In the genomic region with DNA sequence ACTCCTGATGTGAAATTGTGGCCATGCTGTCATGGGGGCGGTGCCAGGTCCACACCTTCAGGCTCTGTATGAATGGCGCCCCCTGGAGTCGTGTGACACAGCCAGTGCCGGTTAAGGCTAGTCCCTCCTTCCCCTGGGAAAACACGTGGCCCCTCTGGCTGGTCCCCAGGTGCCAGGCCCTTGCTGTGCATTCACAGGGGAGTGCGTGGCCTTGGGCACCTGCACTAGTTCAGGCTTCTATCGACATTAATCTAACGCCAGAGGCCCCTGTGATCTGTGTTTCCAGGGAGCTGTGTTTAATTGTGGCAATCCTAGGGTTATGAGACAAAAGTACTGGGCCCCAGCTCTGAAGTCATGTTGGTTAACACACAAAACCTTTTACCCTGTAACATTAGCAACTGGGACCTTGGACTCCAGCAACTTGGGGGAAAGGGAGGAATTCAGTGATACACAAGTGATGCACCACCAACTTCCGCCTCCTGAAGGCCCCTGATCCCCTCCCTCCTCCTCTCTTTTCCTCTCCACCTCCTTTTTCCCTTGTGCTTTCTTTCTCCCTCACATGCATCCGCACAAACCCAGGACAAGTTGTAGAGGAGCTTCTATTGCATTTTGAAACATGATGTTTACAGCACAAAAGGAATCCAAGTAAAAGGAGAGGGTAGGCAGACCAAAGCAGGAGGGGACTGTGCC, we compare ENCODE assay signal across 8 cellular contexts.
A peak's percentile ranks its signal among the peaks of the same experiment; 100 is the strongest.
DNase-seq lines count a peak whose midpoint lies in the region; ATAC-seq and TF ChIP-seq lines count a peak whose summit lies in the region.

No MANE protein-coding gene starts in this region.

- peaks cover 40% of the 10 kb centered on the region for H3K4me1 Mint-ChIP-seq in WTC11

- peak; percentile 84 for TF ChIP-seq CTCF in GM12874 (IDR thresholded peaks at IDR 0.05; ENCODE audit: insufficient read depth, low read depth, low read length)
- peak; percentile 64 for TF ChIP-seq CTCF in WTC11 (IDR thresholded peaks at IDR 0.05)
- peak; percentile 60 for TF ChIP-seq CTCF in cardiac fibroblast (IDR thresholded peaks at IDR 0.05; ENCODE audit: low read depth, low read length)

- H3K27ac Mint-ChIP-seq in WTC11, result no peak overlapping the region; the same call in 1 of the 2 replicates

- CTCF ChIA-PET in WTC11 (lab: Charles Lee), result interaction anchor here (0.6 to 3.1 kb wide), 18 partner anchors 12 to 542 kb away, joined by 3 to 9 read pairs (median 3); no protein-coding TSS in a partner anchor

- no peaks in the 10 kb centered on the region for H3K27me3 Mint-ChIP-seq in WTC11 (ENCODE audit: low read depth)

- peaks cover 11% of the 10 kb centered on the region for H3K36me3 Mint-ChIP-seq in WTC11

- no peak overlapping the region for H3K4me3 ChIP-seq in cardiac fibroblast (replicated peaks in 1 of 2; ENCODE audit: low read depth in 2 of 2, low read length in 2 of 2)

- intact Hi-C loops in left colon (cut with DNase I, micrococcal nuclease), result loop anchor here in 1 of 2 donors (5.0 kb wide), 1 partner anchor 562 kb away; no protein-coding TSS in a partner anchor

- POLR2A ChIA-PET in WTC11 (lab: Charles Lee), result no interaction called here

- ATAC-seq in HG03097 (IDR thresholded peaks at IDR 0.05; ENCODE audit: low FRiP score, unreplicated experiment) (peak; percentile 48), WTC11 (peak; percentile 86), left colon (peak; percentile 65), GM18519 (IDR thresholded peaks at IDR 0.05; ENCODE audit: low FRiP score, unreplicated experiment) (no peak)

- no peak overlapping the region for H3K4me3 Mint-ChIP-seq in WTC11

- DNase-seq in NCI-H2196 treated with DMSO at 0.1 percent for 48 hours (lab: John Stamatoyannopoulos, UW; ENCODE audit: unreplicated experiment), result peak; percentile 88
- peak; percentile 89 for DNase-seq in WTC11 (ENCODE audit: low spot score)
- DNase-seq in cardiac fibroblast (ENCODE audit: low read depth in 2 of 2), result peak; percentile 68 to 75
- DNase-seq in left colon, result peak; percentile 93 to 97
- peak; percentile 34 to 83 (median 61) for DNase-seq in stimulated activated CD4-positive, alpha-beta T cell treated with anti-CD3 and anti-CD28 coated beads, TNF-alpha, amount 100 ng/mL, for 24 hours (ENCODE audit: low read depth in 3 of 3)

- no peaks in the 10 kb centered on the region for H3K9me3 Mint-ChIP-seq in WTC11

TF ChIP-seq in WTC11, 78 proteins besides CTCF, POLR2A, EP300 and RAD21 (continues in another document):
- TF ChIP-seq, protein P1, sequence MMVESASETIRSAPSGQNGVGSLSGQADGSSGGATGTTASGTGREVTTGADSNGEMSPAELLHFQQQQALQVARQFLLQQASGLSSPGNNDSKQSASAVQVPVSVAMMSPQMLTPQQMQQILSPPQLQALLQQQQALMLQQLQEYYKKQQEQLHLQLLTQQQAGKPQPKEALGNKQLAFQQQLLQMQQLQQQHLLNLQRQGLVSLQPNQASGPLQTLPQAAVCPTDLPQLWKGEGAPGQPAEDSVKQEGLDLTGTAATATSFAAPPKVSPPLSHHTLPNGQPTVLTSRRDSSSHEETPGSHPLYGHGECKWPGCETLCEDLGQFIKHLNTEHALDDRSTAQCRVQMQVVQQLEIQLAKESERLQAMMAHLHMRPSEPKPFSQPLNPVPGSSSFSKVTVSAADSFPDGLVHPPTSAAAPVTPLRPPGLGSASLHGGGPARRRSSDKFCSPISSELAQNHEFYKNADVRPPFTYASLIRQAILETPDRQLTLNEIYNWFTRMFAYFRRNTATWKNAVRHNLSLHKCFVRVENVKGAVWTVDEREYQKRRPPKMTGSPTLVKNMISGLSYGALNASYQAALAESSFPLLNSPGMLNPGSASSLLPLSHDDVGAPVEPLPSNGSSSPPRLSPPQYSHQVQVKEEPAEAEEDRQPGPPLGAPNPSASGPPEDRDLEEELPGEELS (CRISPR knock-in tag; IDR thresholded peaks at IDR 0.05), result no peak
- TF ChIP-seq EMX1 (CRISPR knock-in tag; IDR thresholded peaks at IDR 0.05) (no peak), TP53 (CRISPR knock-in tag; IDR thresholded peaks at IDR 0.05) (no peak), NFYB (CRISPR knock-in tag; conservative IDR thresholded peaks at IDR 0.05; ENCODE audit: low read depth) (no peak), NR1H2 (CRISPR knock-in tag; IDR thresholded peaks at IDR 0.05) (no peak), FOXJ3 (CRISPR knock-in tag; IDR thresholded peaks at IDR 0.05; ENCODE audit: borderline replicate concordance) (no peak), MXD4 (CRISPR knock-in tag; IDR thresholded peaks at IDR 0.05; ENCODE audit: borderline replicate concordance) (no peak), ZNF423 (CRISPR knock-in tag; IDR thresholded peaks at IDR 0.05) (peak; percentile 32; the same call in 1 of the 2 replicates), ZNF219 (CRISPR knock-in tag; IDR thresholded peaks at IDR 0.05; ENCODE audit: borderline replicate concordance) (no peak)
- TF ChIP-seq, protein P2, sequence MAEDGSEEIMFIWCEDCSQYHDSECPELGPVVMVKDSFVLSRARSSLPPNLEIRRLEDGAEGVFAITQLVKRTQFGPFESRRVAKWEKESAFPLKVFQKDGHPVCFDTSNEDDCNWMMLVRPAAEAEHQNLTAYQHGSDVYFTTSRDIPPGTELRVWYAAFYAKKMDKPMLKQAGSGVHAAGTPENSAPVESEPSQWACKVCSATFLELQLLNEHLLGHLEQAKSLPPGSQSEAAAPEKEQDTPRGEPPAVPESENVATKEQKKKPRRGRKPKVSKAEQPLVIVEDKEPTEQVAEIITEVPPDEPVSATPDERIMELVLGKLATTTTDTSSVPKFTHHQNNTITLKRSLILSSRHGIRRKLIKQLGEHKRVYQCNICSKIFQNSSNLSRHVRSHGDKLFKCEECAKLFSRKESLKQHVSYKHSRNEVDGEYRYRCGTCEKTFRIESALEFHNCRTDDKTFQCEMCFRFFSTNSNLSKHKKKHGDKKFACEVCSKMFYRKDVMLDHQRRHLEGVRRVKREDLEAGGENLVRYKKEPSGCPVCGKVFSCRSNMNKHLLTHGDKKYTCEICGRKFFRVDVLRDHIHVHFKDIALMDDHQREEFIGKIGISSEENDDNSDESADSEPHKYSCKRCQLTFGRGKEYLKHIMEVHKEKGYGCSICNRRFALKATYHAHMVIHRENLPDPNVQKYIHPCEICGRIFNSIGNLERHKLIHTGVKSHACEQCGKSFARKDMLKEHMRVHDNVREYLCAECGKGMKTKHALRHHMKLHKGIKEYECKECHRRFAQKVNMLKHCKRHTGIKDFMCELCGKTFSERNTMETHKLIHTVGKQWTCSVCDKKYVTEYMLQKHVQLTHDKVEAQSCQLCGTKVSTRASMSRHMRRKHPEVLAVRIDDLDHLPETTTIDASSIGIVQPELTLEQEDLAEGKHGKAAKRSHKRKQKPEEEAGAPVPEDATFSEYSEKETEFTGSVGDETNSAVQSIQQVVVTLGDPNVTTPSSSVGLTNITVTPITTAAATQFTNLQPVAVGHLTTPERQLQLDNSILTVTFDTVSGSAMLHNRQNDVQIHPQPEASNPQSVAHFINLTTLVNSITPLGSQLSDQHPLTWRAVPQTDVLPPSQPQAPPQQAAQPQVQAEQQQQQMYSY (CRISPR knock-in tag; IDR thresholded peaks at IDR 0.05), result no peak
- TF ChIP-seq, protein P3, sequence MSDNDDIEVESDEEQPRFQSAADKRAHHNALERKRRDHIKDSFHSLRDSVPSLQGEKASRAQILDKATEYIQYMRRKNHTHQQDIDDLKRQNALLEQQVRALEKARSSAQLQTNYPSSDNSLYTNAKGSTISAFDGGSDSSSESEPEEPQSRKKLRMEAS (CRISPR knock-in tag; IDR thresholded peaks at IDR 0.05), result peak; percentile 66; the same call in 1 of the 2 replicates
- TF ChIP-seq, protein P4, sequence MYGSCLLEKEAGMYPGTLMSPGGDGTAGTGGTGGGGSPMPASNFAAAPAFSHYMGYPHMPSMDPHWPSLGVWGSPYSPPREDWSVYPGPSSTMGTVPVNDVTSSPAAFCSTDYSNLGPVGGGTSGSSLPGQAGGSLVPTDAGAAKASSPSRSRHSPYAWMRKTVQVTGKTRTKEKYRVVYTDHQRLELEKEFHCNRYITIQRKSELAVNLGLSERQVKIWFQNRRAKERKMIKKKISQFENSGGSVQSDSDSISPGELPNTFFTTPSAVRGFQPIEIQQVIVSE (CRISPR knock-in tag; IDR thresholded peaks at IDR 0.05; ENCODE audit: borderline replicate concordance), result no peak
- TF ChIP-seq, protein P5, sequence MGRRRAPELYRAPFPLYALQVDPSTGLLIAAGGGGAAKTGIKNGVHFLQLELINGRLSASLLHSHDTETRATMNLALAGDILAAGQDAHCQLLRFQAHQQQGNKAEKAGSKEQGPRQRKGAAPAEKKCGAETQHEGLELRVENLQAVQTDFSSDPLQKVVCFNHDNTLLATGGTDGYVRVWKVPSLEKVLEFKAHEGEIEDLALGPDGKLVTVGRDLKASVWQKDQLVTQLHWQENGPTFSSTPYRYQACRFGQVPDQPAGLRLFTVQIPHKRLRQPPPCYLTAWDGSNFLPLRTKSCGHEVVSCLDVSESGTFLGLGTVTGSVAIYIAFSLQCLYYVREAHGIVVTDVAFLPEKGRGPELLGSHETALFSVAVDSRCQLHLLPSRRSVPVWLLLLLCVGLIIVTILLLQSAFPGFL (CRISPR knock-in tag; IDR thresholded peaks at IDR 0.05; ENCODE audit: borderline replicate concordance), result no peak
- TF ChIP-seq, protein P6, sequence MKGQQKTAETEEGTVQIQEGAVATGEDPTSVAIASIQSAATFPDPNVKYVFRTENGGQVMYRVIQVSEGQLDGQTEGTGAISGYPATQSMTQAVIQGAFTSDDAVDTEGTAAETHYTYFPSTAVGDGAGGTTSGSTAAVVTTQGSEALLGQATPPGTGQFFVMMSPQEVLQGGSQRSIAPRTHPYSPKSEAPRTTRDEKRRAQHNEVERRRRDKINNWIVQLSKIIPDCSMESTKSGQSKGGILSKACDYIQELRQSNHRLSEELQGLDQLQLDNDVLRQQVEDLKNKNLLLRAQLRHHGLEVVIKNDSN (CRISPR knock-in tag; IDR thresholded peaks at IDR 0.05), result peak; percentile 74; the same call in 1 of the 2 replicates
- TF ChIP-seq, protein P7, sequence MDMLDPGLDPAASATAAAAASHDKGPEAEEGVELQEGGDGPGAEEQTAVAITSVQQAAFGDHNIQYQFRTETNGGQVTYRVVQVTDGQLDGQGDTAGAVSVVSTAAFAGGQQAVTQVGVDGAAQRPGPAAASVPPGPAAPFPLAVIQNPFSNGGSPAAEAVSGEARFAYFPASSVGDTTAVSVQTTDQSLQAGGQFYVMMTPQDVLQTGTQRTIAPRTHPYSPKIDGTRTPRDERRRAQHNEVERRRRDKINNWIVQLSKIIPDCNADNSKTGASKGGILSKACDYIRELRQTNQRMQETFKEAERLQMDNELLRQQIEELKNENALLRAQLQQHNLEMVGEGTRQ (CRISPR knock-in tag; IDR thresholded peaks at IDR 0.05), result peak; percentile 79
- TF ChIP-seq, protein P8, sequence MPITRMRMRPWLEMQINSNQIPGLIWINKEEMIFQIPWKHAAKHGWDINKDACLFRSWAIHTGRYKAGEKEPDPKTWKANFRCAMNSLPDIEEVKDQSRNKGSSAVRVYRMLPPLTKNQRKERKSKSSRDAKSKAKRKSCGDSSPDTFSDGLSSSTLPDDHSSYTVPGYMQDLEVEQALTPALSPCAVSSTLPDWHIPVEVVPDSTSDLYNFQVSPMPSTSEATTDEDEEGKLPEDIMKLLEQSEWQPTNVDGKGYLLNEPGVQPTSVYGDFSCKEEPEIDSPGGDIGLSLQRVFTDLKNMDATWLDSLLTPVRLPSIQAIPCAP (CRISPR knock-in tag; IDR thresholded peaks at IDR 0.05), result no peak
